Comparison of ENCODE assay signal across 27 cellular contexts in the genomic region with DNA sequence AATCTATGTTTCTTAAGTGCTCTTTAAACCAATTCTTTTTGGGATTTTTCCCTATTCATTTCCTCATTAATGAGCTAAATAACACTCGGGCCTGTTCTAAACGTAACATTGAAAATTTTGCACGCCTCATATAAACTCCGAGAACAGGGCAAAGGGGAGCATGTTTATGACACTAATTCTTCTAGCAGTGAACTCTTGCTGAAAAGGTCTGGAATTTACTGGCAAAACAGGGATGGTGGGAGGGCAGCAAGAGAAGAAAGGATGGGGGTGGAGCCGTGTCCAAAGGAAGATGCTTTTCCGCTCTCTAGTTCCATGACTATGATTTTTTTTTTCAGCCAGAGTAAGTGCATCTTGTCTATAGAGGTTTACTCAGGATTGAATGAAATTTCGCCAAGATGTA. TPM values are rescaled to one million over a fixed set of nuclear protein-coding genes. Genes with fewer than 3 reads are reported as not detected.
DNase-seq lines count a peak whose midpoint lies in the region; ATAC-seq, FAIRE-seq and TF ChIP-seq lines count a peak whose summit lies in the region.
"Had no signal": no experiment of that assay in that cellular context is flagged by ENCODE, and none has a peak within 500 bp of the region (broad histone marks: within the 10 kb centered on the region; RNA-seq: fewer than 3 reads in every experiment).

No MANE protein-coding gene starts in this region.

- TF ChIP-seq POLR2A in uterus (IDR thresholded peaks at IDR 0.05) = no peak

- no peak for ATAC-seq in activated CD8-positive, alpha-beta T cell treated with anti-CD3 and anti-CD28 coated beads for 36 hours
- ATAC-seq: A549 had no signal

- H3K36me3 ChIP-seq in osteoblast (ENCODE audit: insufficient read depth, low read length) (no peaks in the 10 kb centered on the region), uterus (no peaks in the 10 kb centered on the region)
- H3K36me3 ChIP-seq: BE2C; BLaER1 treated with 17β-estradiol and CSF1 and Interleukin-3, amounts not matched to agents 10 nM and 100 nM had no signal

- H3K4me2 ChIP-seq in osteoblast (ENCODE audit: insufficient read depth, low read length) = no peak overlapping the region
- H3K4me2 ChIP-seq: A549 had no signal

- no peaks in the 10 kb centered on the region for H4K20me1 ChIP-seq in osteoblast (ENCODE audit: insufficient read depth, low read length)
- H4K20me1 ChIP-seq: BLaER1 treated with 17β-estradiol and CSF1 and Interleukin-3, amounts not matched to agents 10 nM and 100 nM had no signal

- H3K79me2 ChIP-seq in osteoblast (ENCODE audit: insufficient read depth, low read length) = no peaks in the 10 kb centered on the region

- no peak overlapping the region for H3K27ac ChIP-seq in osteoblast (ENCODE audit: low read depth, low read length)
- no peak overlapping the region for H3K27ac ChIP-seq in uterus
- H3K27ac ChIP-seq: BLaER1 treated with 17β-estradiol and CSF1 and Interleukin-3, amounts not matched to agents 10 nM and 100 nM had no signal

- H3K9me3 ChIP-seq in osteoblast (ENCODE audit: low read depth, low read length) = no peaks in the 10 kb centered on the region
- no peaks in the 10 kb centered on the region for H3K9me3 ChIP-seq in uterus
- H3K9me3 ChIP-seq: BE2C had no signal

- H3K4me3 ChIP-seq in fibroblast of villous mesenchyme (ENCODE audit: low read depth, low read length) (no peak overlapping the region), osteoblast (ENCODE audit: insufficient read depth, low read length) (no peak overlapping the region), uterus (no peak overlapping the region)
- H3K4me3 ChIP-seq: A549; BLaER1 treated with 17β-estradiol and CSF1 and Interleukin-3, amounts not matched to agents 10 nM and 100 nM had no signal

- FAIRE-seq in endometrium (lab: Jason Lieb, UNC) = peak; percentile 93
- FAIRE-seq: A549, GM12891, GM18507 had no signal

- H3K4me3 Mint-ChIP-seq in nephron = peak overlapping the region in 1 of 3 experiments; percentile 5
- no peak overlapping the region for H3K4me3 Mint-ChIP-seq in activated CD8-positive, alpha-beta T cell treated with anti-CD3 and anti-CD28 coated beads for 36 hours
- H3K4me3 Mint-ChIP-seq: CD14-positive monocyte; CD4-positive, alpha-beta T cell; CD8-positive, alpha-beta memory T cell had no signal

- TF ChIP-seq CTCF in fibroblast of villous mesenchyme (IDR thresholded peaks at IDR 0.05; ENCODE audit: insufficient read depth, low read depth, low read length) (no peak), nephron (IDR thresholded peaks at IDR 0.05; ENCODE audit: unreplicated experiment in 3 of 3) (no peak), osteoblast (IDR thresholded peaks at IDR 0.05; ENCODE audit: extremely low read depth, low read depth, low read length) (no peak), uterus (IDR thresholded peaks at IDR 0.05) (no peak)
- TF ChIP-seq CTCF in activated CD8-positive, alpha-beta T cell treated with anti-CD3 and anti-CD28 coated beads for 36 hours (IDR thresholded peaks at IDR 0.05) = no peak

- H3K27me3 ChIP-seq in osteoblast (ENCODE audit: insufficient read depth, low read length) (no peaks in the 10 kb centered on the region), uterus (no peaks in the 10 kb centered on the region)
- H3K27me3 ChIP-seq: BE2C; BLaER1 treated with 17β-estradiol and CSF1 and Interleukin-3, amounts not matched to agents 10 nM and 100 nM had no signal

- DNase-seq in fibroblast of villous mesenchyme (ENCODE audit: low read depth) (peak; percentile 52), osteoblast (ENCODE audit: insufficient read length, low spot score, missing footprints) (peak; percentile 19), uterus (no peak), COLO829 (ENCODE audit: low spot score) (no peak)
- no peak for DNase-seq in activated CD8-positive, alpha-beta T cell treated with anti-CD3 and anti-CD28 coated beads for 36 hours
- DNase-seq: 8988T; ACHN; AML-193; BE2C; Calu3; CD4-positive, alpha-beta T cell; CD8-positive, alpha-beta memory T cell; COR-L47; DMS53; DMS79 treated with DMSO at 0.1 percent for 48 hours; GF-D8; GOT3; H7; HCEC 1CT had no signal

- peaks cover 17% of the 10 kb centered on the region for H3K4me1 Mint-ChIP-seq in nephron
- peaks cover 4% of the 10 kb centered on the region for H3K4me1 Mint-ChIP-seq in activated CD8-positive, alpha-beta T cell treated with anti-CD3 and anti-CD28 coated beads for 36 hours (ENCODE audit: low read depth)
- H3K4me1 Mint-ChIP-seq: CD8-positive, alpha-beta memory T cell had no signal

- POLR2A ChIA-PET in activated CD8-positive, alpha-beta T cell treated with anti-CD3 and anti-CD28 coated beads for 36 hours (lab: Charles Lee) = no interaction called here

- peaks cover 9% of the 10 kb centered on the region for H3K4me1 ChIP-seq in osteoblast (ENCODE audit: insufficient read depth, low read length)
- no peaks in the 10 kb centered on the region for H3K4me1 ChIP-seq in uterus
- H3K4me1 ChIP-seq: BE2C had no signal

- intact Hi-C loops in uterus (cut with DNase I; ENCODE audit: low total_unique reads) = no loop called here
- intact Hi-C loops in activated CD8-positive, alpha-beta T cell treated with anti-CD3 and anti-CD28 coated beads for 36 hours (cut with micrococcal nuclease) = no loop called here

- no peak overlapping the region for H2AFZ ChIP-seq in osteoblast (ENCODE audit: low read length)

- CTCF ChIA-PET in activated CD8-positive, alpha-beta T cell treated with anti-CD3 and anti-CD28 coated beads for 36 hours (lab: Charles Lee) = interaction anchor here (0.9 to 2.3 kb wide), 4 partner anchors 9 to 72 kb away, joined by 3 to 10 read pairs (median 6); no protein-coding TSS in a partner anchor

- H3K27me3 Mint-ChIP-seq in nephron (ENCODE audit: low read depth) = no peaks in the 10 kb centered on the region
- H3K27me3 Mint-ChIP-seq in activated CD8-positive, alpha-beta T cell treated with anti-CD3 and anti-CD28 coated beads for 36 hours = peaks cover 1% of the 10 kb centered on the region
- H3K27me3 Mint-ChIP-seq: CD4-positive, alpha-beta T cell had no signal

- H3K36me3 Mint-ChIP-seq in nephron (ENCODE audit: low read depth) = peaks cover 15% of the 10 kb centered on the region
- peaks cover 3% of the 10 kb centered on the region for H3K36me3 Mint-ChIP-seq in activated CD8-positive, alpha-beta T cell treated with anti-CD3 and anti-CD28 coated beads for 36 hours (ENCODE audit: low read depth)
- H3K36me3 Mint-ChIP-seq: CD14-positive monocyte had no signal

- peak overlapping the region; percentile 61 to 72 (median 63) for H3K27ac Mint-ChIP-seq in nephron
- no peak overlapping the region for H3K27ac Mint-ChIP-seq in activated CD8-positive, alpha-beta T cell treated with anti-CD3 and anti-CD28 coated beads for 36 hours
- H3K27ac Mint-ChIP-seq: CD4-positive, alpha-beta T cell; CD8-positive, alpha-beta memory T cell had no signal

- H3K9me3 Mint-ChIP-seq in nephron = peaks cover 21% of the 10 kb centered on the region
- peaks cover 12% of the 10 kb centered on the region for H3K9me3 Mint-ChIP-seq in activated CD8-positive, alpha-beta T cell treated with anti-CD3 and anti-CD28 coated beads for 36 hours

RNA-seq across cellular contexts. Expression of gene IL1R1, which starts 50.0 kb away (rescaled TPM):
- total RNA-seq in fibroblast of villous mesenchyme (35.8 and 62.6 TPM in 2 replicates), osteoblast (89.8 and 116 TPM in 2 replicates), uterus (10 to 100 TPM; 43.8 to 94.9 (median 70.1) TPM)
- total RNA-seq in activated CD8-positive, alpha-beta T cell treated with anti-CD3 and anti-CD28 coated beads for 36 hours = under 1 TPM; 0.63 to 0.68 TPM
- total RNA-seq: G401 had no signal

Comparison
In these comparisons a context has a peak if more than half of its experiments do, and no peak if none do; other contexts are left out.
1. DNase-seq: peak in fibroblast of villous mesenchyme (single experiment) and osteoblast (single experiment); none in uterus (0 of 2), activated CD8-positive, alpha-beta T cell treated with anti-CD3 and anti-CD28 coated beads for 36 hours (single experiment) and COLO829 (single experiment).
2. RNA of gene IL1R1, which starts 50.0 kb away (total RNA-seq): 43.8 to 94.9 TPM in uterus, 89.8 to 116 TPM in osteoblast and 35.8 to 62.6 TPM in fibroblast of villous mesenchyme; 0.63 to 0.68 TPM in activated CD8-positive, alpha-beta T cell treated with anti-CD3 and anti-CD28 coated beads for 36 hours; every median in the first group is over 10 times any median in the second.